9 cellular contexts compared by ENCODE assay signal in genomic region chr19:3057275-3057714, GRCh38. TPM values are rescaled to one million over a fixed set of nuclear protein-coding genes. Genes with fewer than 3 reads are reported as not detected.
DNase-seq lines count a peak whose midpoint lies in the region; ATAC-seq and TF ChIP-seq lines count a peak whose summit lies in the region.
"Had no signal": no experiment of that assay in that cellular context is flagged by ENCODE, and none has a peak within 500 bp of the region (broad histone marks: within the 10 kb centered on the region; RNA-seq: fewer than 3 reads in every experiment).

No MANE protein-coding gene starts in this region.

- peak; percentile 26 for ATAC-seq in mucosa of descending colon
- ATAC-seq in aorta (ENCODE audit: low FRiP score): peak; percentile 86
- ATAC-seq in HG03342 (IDR thresholded peaks at IDR 0.05; ENCODE audit: unreplicated experiment): no peak

- H3K36me3 ChIP-seq in endocrine pancreas (ENCODE audit: control insufficient read depth, insufficient read depth, low read length) (no peaks in the 10 kb centered on the region), mucosa of descending colon (ENCODE audit: low read depth) (peaks cover 5% of the 10 kb centered on the region), aorta (ENCODE audit: control insufficient read depth in 1 of 2, insufficient read depth in 2 of 2, low read length in 1 of 2) (peaks cover 2 to 9% of the 10 kb centered on the region in 2 donors)

- peak overlapping the region; percentile 5 for H3K9ac ChIP-seq in endocrine pancreas (ENCODE audit: control insufficient read depth, insufficient read depth, low read length)

- H3K4me3 Mint-ChIP-seq in activated naive CD4-positive, alpha-beta T cell treated with anti-CD3 and anti-CD28 coated beads, Interleukin-2, amount 50 U/mL, for 24 hours: no peak overlapping the region

- H3K36me3 Mint-ChIP-seq in activated naive CD4-positive, alpha-beta T cell treated with anti-CD3 and anti-CD28 coated beads, Interleukin-2, amount 50 U/mL, for 24 hours: peaks cover 4% of the 10 kb centered on the region

- H3K4me1 ChIP-seq in endocrine pancreas (ENCODE audit: control insufficient read depth, insufficient read depth, low read length) (no peaks in the 10 kb centered on the region), mucosa of descending colon (ENCODE audit: low read depth) (peaks cover 16% of the 10 kb centered on the region), aorta (ENCODE audit: control insufficient read depth in 1 of 2, insufficient read depth in 2 of 2, low read length in 2 of 2) (no peaks in the 10 kb centered on the region)

- TF ChIP-seq CTCF in mucosa of descending colon (IDR thresholded peaks at IDR 0.05): no peak

- H3K27ac Mint-ChIP-seq in activated naive CD4-positive, alpha-beta T cell treated with anti-CD3 and anti-CD28 coated beads, Interleukin-2, amount 50 U/mL, for 24 hours: peak overlapping the region; percentile 72

- no peaks in the 10 kb centered on the region for H3K9me3 Mint-ChIP-seq in activated naive CD4-positive, alpha-beta T cell treated with anti-CD3 and anti-CD28 coated beads, Interleukin-2, amount 50 U/mL, for 24 hours

- intact Hi-C loops in mucosa of descending colon (cut with DNase I, micrococcal nuclease) (no loop called here), aorta (cut with DNase I) (no loop called here)

- DNase-seq in activated naive CD4-positive, alpha-beta T cell treated with Interleukin-2 at 50 U/mL for 16 hours: no peak
- peak in 2 of 3 donors; percentile 66 to 80 for DNase-seq in mucosa of descending colon
- DNase-seq in aorta: peak; percentile 92 to 95
- no peak for DNase-seq in NAMALWA (ENCODE audit: low spot score)
- no peak for DNase-seq in NCI-H748 treated with DMSO at 0.1 percent for 48 hours (lab: John Stamatoyannopoulos, UW)

- H3K9me3 ChIP-seq in endocrine pancreas (ENCODE audit: control insufficient read depth, low read length) (no peaks in the 10 kb centered on the region), mucosa of descending colon (no peaks in the 10 kb centered on the region), aorta (ENCODE audit: control insufficient read depth, low read length) (no peaks in the 10 kb centered on the region)

- WGBS in aorta, 2 donors: 2 to 7% methylated on average over 26 of the region's 26 CpGs

- no peaks in the 10 kb centered on the region for H3K27me3 ChIP-seq in endocrine pancreas (ENCODE audit: control insufficient read depth, insufficient read depth, low read length)
- no peaks in the 10 kb centered on the region for H3K27me3 ChIP-seq in aorta (ENCODE audit: control insufficient read depth in 1 of 2, insufficient read depth in 2 of 2, low read length in 1 of 2)

- H3K4me3 ChIP-seq in endocrine pancreas (ENCODE audit: control insufficient read depth, insufficient read depth, low read length): no peak overlapping the region
- no peak overlapping the region for H3K4me3 ChIP-seq in mucosa of descending colon
- H3K4me3 ChIP-seq in aorta (ENCODE audit: low read length in 2 of 2): no peak overlapping the region
- H3K4me3 ChIP-seq: PC-9 had no signal

- peaks cover 67% of the 10 kb centered on the region for H3K4me1 Mint-ChIP-seq in activated naive CD4-positive, alpha-beta T cell treated with anti-CD3 and anti-CD28 coated beads, Interleukin-2, amount 50 U/mL, for 24 hours

- no peaks in the 10 kb centered on the region for H3K27me3 Mint-ChIP-seq in activated naive CD4-positive, alpha-beta T cell treated with anti-CD3 and anti-CD28 coated beads, Interleukin-2, amount 50 U/mL, for 24 hours

- no peak overlapping the region for H3K27ac ChIP-seq in aorta (ENCODE audit: low read depth in 1 of 2, low read length in 2 of 2)
- H3K27ac ChIP-seq: PC-9 had no signal

RNA-seq across cellular contexts. Expression of gene TLE5, which starts 5.0 kb away (rescaled TPM):
- total RNA-seq in mucosa of descending colon: 100 to 1,000 TPM; 427 to 664 (median 556) TPM
- total RNA-seq in aorta: 100 to 1,000 TPM; 305 to 374 TPM
- polyA plus RNA-seq in aorta: 100 to 1,000 TPM; 598 to 642 TPM

RNA-seq across cellular contexts. Expression of gene TLE2, which starts 28.2 kb away (rescaled TPM):
- total RNA-seq in mucosa of descending colon (10 to 100 TPM; 40.0 to 66.5 (median 63.5) TPM), aorta (10 to 100 TPM; 32.9 to 54.8 TPM)
- polyA plus RNA-seq in aorta: 100 to 1,000 TPM in 1 of 2 donors, 10 to 100 TPM in 1; 32.7 to 127 TPM

RNA-seq across cellular contexts. Expression of gene GNA11, which starts 36.9 kb away (rescaled TPM):
- 100 to 1,000 TPM; 182 to 349 (median 234) TPM for total RNA-seq in mucosa of descending colon
- 10 to 100 TPM; 57.1 to 65.6 TPM for total RNA-seq in aorta
- 10 to 100 TPM; 43.2 to 44.2 TPM for polyA plus RNA-seq in aorta

Comparison
In these comparisons a context has a peak if more than half of its experiments do, and no peak if none do; other contexts are left out.
1. DNase-seq: peak in mucosa of descending colon (2 of 3) and aorta (2 of 2); none in activated naive CD4-positive, alpha-beta T cell treated with Interleukin-2 at 50 U/mL for 16 hours (single experiment), NAMALWA (single experiment) and NCI-H748 treated with DMSO at 0.1 percent for 48 hours (single experiment).